20 cellular contexts compared by ENCODE assay signal in genomic region chr1:192763756-192764155, GRCh38. TPM values are rescaled to one million over a fixed set of nuclear protein-coding genes. Genes with fewer than 3 reads are reported as not detected.
DNase-seq lines count a peak whose midpoint lies in the region; ATAC-seq, FAIRE-seq and TF ChIP-seq lines count a peak whose summit lies in the region.
"Had no signal": no experiment of that assay in that cellular context is flagged by ENCODE, and none has a peak within 500 bp of the region (broad histone marks: within the 10 kb centered on the region; RNA-seq: fewer than 3 reads in every experiment).

No MANE protein-coding gene starts in this region.

- no peaks in the 10 kb centered on the region for H3K9me3 ChIP-seq in upper lobe of right lung
- H3K9me3 ChIP-seq: ascending aorta had no signal

- H3K4me3 ChIP-seq in foreskin fibroblast (ENCODE audit: low read depth in 1 of 2, low read length in 2 of 2) (no peak overlapping the region), upper lobe of right lung (no peak overlapping the region)
- H3K4me3 ChIP-seq: ascending aorta had no signal

- H3K27ac ChIP-seq in upper lobe of right lung = no peak overlapping the region
- H3K27ac ChIP-seq: ascending aorta, RWPE1 had no signal

- FAIRE-seq in RCC 7860 (lab: Jason Lieb, UNC) = no peak
- FAIRE-seq: GM12892 had no signal

- no peaks in the 10 kb centered on the region for H3K4me1 ChIP-seq in upper lobe of right lung
- H3K4me1 ChIP-seq: ascending aorta had no signal

- intact Hi-C loops in upper lobe of right lung (cut with DNase I) = no loop called here

- no peaks in the 10 kb centered on the region for H3K36me3 ChIP-seq in upper lobe of right lung
- H3K36me3 ChIP-seq: ascending aorta had no signal

- H3K27me3 ChIP-seq in upper lobe of right lung = no peaks in the 10 kb centered on the region
- H3K27me3 ChIP-seq: ascending aorta had no signal

- DNase-seq in GM04503 (ENCODE audit: low read depth) (peak; percentile 61), amniotic epithelial cell (ENCODE audit: low read depth) (peak; percentile 88), foreskin fibroblast (peak; percentile 64), upper lobe of right lung (no peak), activated gamma-delta T cell (lab: John Stamatoyannopoulos, UW) (no peak), RCC 7860 (ENCODE audit: low spot score) (no peak), NCI-H1092 (lab: John Stamatoyannopoulos, UW) (no peak)
- DNase-seq: activated CD4-positive, CD25-positive, alpha-beta regulatory T cell; activated gamma-delta T cell treated with Interleukin-2 at 50 U/mL for 16 hours; CD4-positive, alpha-beta memory T cell; dermis blood vessel endothelial cell; naive B cell; NCI-H1092 treated with DMSO at 0.1 percent for 48 hours; NCI-H82; substantia nigra; T-helper 1 cell had no signal

- TF ChIP-seq CTCF in foreskin fibroblast (IDR thresholded peaks at IDR 0.05; ENCODE audit: low read depth, low read length) (no peak), upper lobe of right lung (IDR thresholded peaks at IDR 0.05) (no peak)

- peak; percentile 44 for ATAC-seq in upper lobe of right lung
- ATAC-seq: left lobe of liver had no signal

RNA-seq across cellular contexts. Expression of gene RGS2, which starts 45.1 kb away (rescaled TPM):
- 49.0 TPM for total RNA-seq in upper lobe of right lung

Comparison
In these comparisons a context has a peak if more than half of its experiments do, and no peak if none do; other contexts are left out.
1. DNase-seq: peak in GM04503 (single experiment), amniotic epithelial cell (single experiment) and foreskin fibroblast (2 of 2); none in upper lobe of right lung (single experiment), activated gamma-delta T cell (single experiment), RCC 7860 (single experiment) and NCI-H1092 (single experiment).